8 cellular contexts compared by ENCODE assay signal in the genomic region with DNA sequence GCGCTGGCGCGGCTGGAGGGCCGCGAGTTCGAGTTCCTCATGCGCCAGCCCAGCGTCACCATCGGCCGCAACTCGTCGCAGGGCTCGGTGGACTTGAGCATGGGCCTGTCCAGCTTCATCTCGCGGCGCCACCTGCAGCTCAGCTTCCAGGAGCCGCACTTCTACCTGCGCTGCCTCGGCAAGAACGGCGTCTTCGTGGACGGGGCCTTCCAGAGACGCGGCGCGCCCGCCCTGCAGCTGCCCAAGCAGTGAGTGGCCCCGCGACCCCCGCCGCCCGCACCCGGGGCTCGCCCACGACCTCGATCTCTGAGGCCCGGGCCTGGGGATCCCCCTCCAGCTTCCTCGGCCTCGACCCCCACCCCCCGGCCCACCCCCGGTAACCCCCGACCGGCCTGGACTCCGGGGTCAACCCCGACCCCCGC. TPM values are rescaled to one million over a fixed set of nuclear protein-coding genes. Genes with fewer than 3 reads are reported as not detected.
DNase-seq lines count a peak whose midpoint lies in the region; ATAC-seq, FAIRE-seq and TF ChIP-seq lines count a peak whose summit lies in the region.

No MANE protein-coding gene starts in this region.

- peak overlapping the region; percentile 77 to 97 for H3K9ac ChIP-seq in kidney (ENCODE audit: low read length in 2 of 2)

- ATAC-seq in GM19324 (IDR thresholded peaks at IDR 0.05; ENCODE audit: low FRiP score, unreplicated experiment) (peak; percentile 34), HG03342 (IDR thresholded peaks at IDR 0.05; ENCODE audit: unreplicated experiment) (peak; percentile 31)

- H3K4me1 ChIP-seq in kidney (ENCODE audit: control insufficient read depth in 1 of 2, insufficient read depth in 1 of 2, low read depth in 1 of 2, low read length in 2 of 2) = peaks cover 9 to 19% of the 10 kb centered on the region in 2 donors

- no peak for FAIRE-seq in kidney (lab: Jason Lieb, UNC)

- H3K4me1 Mint-ChIP-seq in brain = peaks cover 43% of the 10 kb centered on the region

- no peaks in the 10 kb centered on the region for H3K9me3 ChIP-seq in kidney (ENCODE audit: control insufficient read depth in 1 of 2, low read length in 2 of 2)

- peak; percentile 24 for DNase-seq in T follicular helper cell (ENCODE audit: low read depth)
- peak; percentile 88 for DNase-seq in kidney
- DNase-seq in stimulated activated CD4-positive, alpha-beta T cell treated with anti-CD3 and anti-CD28 coated beads, Interleukin-4, amount 100 ng/mL, for 24 hours = peak; percentile 29
- DNase-seq in NCI-H524 treated with DMSO at 0.1 percent for 48 hours (lab: John Stamatoyannopoulos, UW) = no peak

- H3K27ac Mint-ChIP-seq in brain = no peak overlapping the region

- TF ChIP-seq CTCF in C4-2B (conservative IDR thresholded peaks at IDR 0.05) (no peak; the same call in 1 of the 2 replicates), brain (conservative IDR thresholded peaks at IDR 0.05) (no peak), kidney (IDR thresholded peaks at IDR 0.05; ENCODE audit: borderline replicate concordance, extremely low read depth, insufficient read depth) (peak; percentile 30)

- H3K4me3 ChIP-seq in kidney (ENCODE audit: low read length in 2 of 2) = peak overlapping the region; percentile 67 to 81

- no peaks in the 10 kb centered on the region for H3K36me3 ChIP-seq in kidney (ENCODE audit: control insufficient read depth in 1 of 2, insufficient read depth in 2 of 2, low read length in 2 of 2)

- intact Hi-C loops in kidney (cut with DNase I) = no loop called here

- H3K36me3 Mint-ChIP-seq in brain = peaks cover 22% of the 10 kb centered on the region

- H3K9me3 Mint-ChIP-seq in brain = peaks cover 0 to 5% (median 2%) of the 10 kb centered on the region in 5 experiments

- H3K27me3 Mint-ChIP-seq in brain = peaks cover 10% of the 10 kb centered on the region

- H3K4me3 Mint-ChIP-seq in brain = peak overlapping the region; percentile 74 to 99 (median 94)

- peak overlapping the region; percentile 87 for H3K27ac ChIP-seq in C4-2B
- H3K27ac ChIP-seq in kidney (ENCODE audit: low read depth in 2 of 2, low read length in 2 of 2) = peak overlapping the region; percentile 98

RNA-seq across cellular contexts. Expression of a gene that starts 0.5 kb away (rescaled TPM):
- polyA plus RNA-seq in brain (ENCODE audit: insufficient read depth, low read depth, low replicate concordance) = 8.0 TPM
- 44.2 TPM for total RNA-seq in kidney
- 3.9 TPM for polyA plus RNA-seq in kidney (ENCODE audit: insufficient read depth, low read depth, low replicate concordance)
